Comparison of ENCODE assay signal across 8 cellular contexts in genomic region chr3:46909535-46910161, GRCh38. TPM values are rescaled to one million over a fixed set of nuclear protein-coding genes. Genes with fewer than 3 reads are reported as not detected.
DNase-seq lines count a peak whose midpoint lies in the region; ATAC-seq, FAIRE-seq and TF ChIP-seq lines count a peak whose summit lies in the region.

No MANE protein-coding gene starts in this region.

- no peak overlapping the region for H3K27ac ChIP-seq in CD4-positive, alpha-beta memory T cell (ENCODE audit: low read depth, low read length)
- H3K27ac ChIP-seq in HEK293 (ENCODE audit: extremely low read depth, low read depth, low read length): no peak overlapping the region

- POLR2A ChIA-PET in CD4-positive, alpha-beta memory T cell (lab: Charles Lee; ENCODE audit: partially characterized antibody): interaction anchor here (0.8 to 1.4 kb wide), 6 partner anchors 37 to 204 kb away, joined by 3 to 6 read pairs (median 4); partner anchors contain the start of gene NBEAL2
- POLR2A ChIA-PET in HEK293 (lab: Yijun Ruan, JAX): interaction anchor here (1.2 kb wide), 1 partner anchor 64 kb away, joined by 7 read pairs; no protein-coding TSS in a partner anchor

- DNase-seq in CD4-positive, alpha-beta memory T cell: peak; percentile 64 to 82 (median 70)
- DNase-seq in NCI-H2196 treated with DMSO at 0.1 percent for 48 hours (lab: John Stamatoyannopoulos, UW; ENCODE audit: unreplicated experiment) (peak; percentile 23), bronchial epithelial cell (ENCODE audit: low read depth) (peak; percentile 63), kidney glomerular epithelial cell (lab: John Stamatoyannopoulos, UW) (peak; percentile 46)
- peak; percentile 41 to 59 (median 54) for DNase-seq in activated CD4-positive, CD25-positive, alpha-beta regulatory T cell (lab: John Stamatoyannopoulos, UW)
- DNase-seq in stimulated activated CD4-positive, alpha-beta T cell treated with anti-CD3 and anti-CD28 coated beads, Interleukin-1b, Interleukin-23, amount 100 ng/mL, for 24 hours (ENCODE audit: low read depth in 4 of 4, low spot score in 1 of 4): peak; percentile 44 to 74 (median 58)

- no peak overlapping the region for H3K4me3 ChIP-seq in CD4-positive, alpha-beta memory T cell (ENCODE audit: low read length in 2 of 2)
- H3K4me3 ChIP-seq in HEK293 (ENCODE audit: low read depth, low read length) (no peak overlapping the region), bronchial epithelial cell (ENCODE audit: low read depth, low read length) (no peak overlapping the region)

- H3K36me3 ChIP-seq in CD4-positive, alpha-beta memory T cell (ENCODE audit: insufficient read depth, low read length): no peaks in the 10 kb centered on the region
- no peaks in the 10 kb centered on the region for H3K36me3 ChIP-seq in HEK293 (ENCODE audit: control insufficient read depth in 2 of 2, insufficient read depth in 1 of 2, low read length in 2 of 2)
- no peaks in the 10 kb centered on the region for H3K36me3 ChIP-seq in bronchial epithelial cell (ENCODE audit: control insufficient read depth, insufficient read depth, low read length)

- peaks cover 27% of the 10 kb centered on the region for H3K4me1 ChIP-seq in CD4-positive, alpha-beta memory T cell (ENCODE audit: insufficient read depth, low read length)
- H3K4me1 ChIP-seq in HEK293 (ENCODE audit: control insufficient read depth, insufficient read depth, low read length): peaks cover 5% of the 10 kb centered on the region; the same call in 1 of the 2 replicates

- H3K36me3 Mint-ChIP-seq in CD4-positive, alpha-beta memory T cell: no peaks in the 10 kb centered on the region

- no peaks in the 10 kb centered on the region for H3K9me3 Mint-ChIP-seq in CD4-positive, alpha-beta memory T cell

- no peaks in the 10 kb centered on the region for H3K27me3 ChIP-seq in CD4-positive, alpha-beta memory T cell (ENCODE audit: insufficient read depth, low read length)
- H3K27me3 ChIP-seq in bronchial epithelial cell (ENCODE audit: control insufficient read depth, insufficient read depth, low read length): no peaks in the 10 kb centered on the region

- no peak for FAIRE-seq in bronchial epithelial cell (lab: Jason Lieb, UNC)

- TF ChIP-seq CTCF in HEK293 (tag by site-specific recombination; IDR thresholded peaks at IDR 0.05) (peak; percentile 78), bronchial epithelial cell (IDR thresholded peaks at IDR 0.05; ENCODE audit: insufficient read depth, low read length, severe bottlenecking) (peak; percentile 86)

- intact Hi-C loops in CD4-positive, alpha-beta memory T cell (cut with micrococcal nuclease): loop anchor here (1.0 kb wide), 2 partner anchors 43 to 204 kb away; no protein-coding TSS in a partner anchor

- CTCF ChIA-PET in CD4-positive, alpha-beta memory T cell (lab: Charles Lee; ENCODE audit: partially characterized antibody): interaction anchor here (0.6 to 1.9 kb wide), 21 partner anchors 8 to 418 kb away, joined by 3 to 13 read pairs (median 4); no protein-coding TSS in a partner anchor
- CTCF ChIA-PET in HEK293 (lab: Yijun Ruan, JAX): interaction anchor here (0.6 to 1.6 kb wide), 17 partner anchors 9 to 319 kb away, joined by 3 to 12 read pairs (median 4); no protein-coding TSS in a partner anchor

- no peak for ATAC-seq in HG03135 (IDR thresholded peaks at IDR 0.05; ENCODE audit: unreplicated experiment)

- peaks cover 13 to 18% (median 17%) of the 10 kb centered on the region in 4 donors for H3K4me1 Mint-ChIP-seq in CD4-positive, alpha-beta memory T cell

- H3K4me3 Mint-ChIP-seq in CD4-positive, alpha-beta memory T cell: peak overlapping the region in 1 of 8 donors; percentile 23

- no peaks in the 10 kb centered on the region for H3K9me3 ChIP-seq in CD4-positive, alpha-beta memory T cell (ENCODE audit: control insufficient read depth in 1 of 2, low read length in 2 of 2)
- no peaks in the 10 kb centered on the region for H3K9me3 ChIP-seq in HEK293 (ENCODE audit: control insufficient read depth, insufficient read depth, low read depth, low read length)

- H3K27me3 Mint-ChIP-seq in CD4-positive, alpha-beta memory T cell: no peaks in the 10 kb centered on the region

- peak overlapping the region in 2 of 7 donors; percentile 4 to 30 for H3K27ac Mint-ChIP-seq in CD4-positive, alpha-beta memory T cell

TF ChIP-seq in HEK293, 187 proteins besides CTCF, POLR2A, EP300 and RAD21 (continues in another document):
- TF ChIP-seq ZNF2 (tag by site-specific recombination; IDR thresholded peaks at IDR 0.05) (0 out of 2 replicates have a peak, but pooled peaks have one; percentile 29), PRDM10 (tag by site-specific recombination; IDR thresholded peaks at IDR 0.05) (no peak), ZNF362 (tag by site-specific recombination; IDR thresholded peaks at IDR 0.05) (no peak), ZNF10 (tag by site-specific recombination; IDR thresholded peaks at IDR 0.05) (no peak), ZNF837 (tag by site-specific recombination; IDR thresholded peaks at IDR 0.05) (no peak), GLIS1 (tag by site-specific recombination; IDR thresholded peaks at IDR 0.05) (peak; percentile 55; the same call in 1 of the 2 replicates), ZIC2 (tag by site-specific recombination; IDR thresholded peaks at IDR 0.05) (no peak), ZBTB17 (tag by site-specific recombination; IDR thresholded peaks at IDR 0.05) (peak; percentile 38; the same call in 1 of the 2 replicates), SCRT2 (tag by site-specific recombination; IDR thresholded peaks at IDR 0.05) (no peak), ZXDB (tag by site-specific recombination; IDR thresholded peaks at IDR 0.05) (no peak), ZBTB48 (tag by site-specific recombination; IDR thresholded peaks at IDR 0.05) (peak; percentile 26; the same call in 1 of the 2 replicates), ZNF114 (tag by site-specific recombination; IDR thresholded peaks at IDR 0.05) (no peak), ZNF654 (tag by site-specific recombination; IDR thresholded peaks at IDR 0.05; ENCODE audit: low read depth) (peak; percentile 75), SP2 (tag by site-specific recombination; IDR thresholded peaks at IDR 0.05) (no peak), ZNF510 (tag by site-specific recombination; IDR thresholded peaks at IDR 0.05; ENCODE audit: insufficient replicate concordance) (no peak), ZNF341 (tag by site-specific recombination; IDR thresholded peaks at IDR 0.05; ENCODE audit: low read depth) (peak; percentile 56), ZNF600 (tag by site-specific recombination; IDR thresholded peaks at IDR 0.05) (0 out of 2 replicates have a peak, but pooled peaks have one; percentile 15), ZFP41 (tag by site-specific recombination; IDR thresholded peaks at IDR 0.05; ENCODE audit: borderline replicate concordance) (no peak), ZNF311 (tag by site-specific recombination; IDR thresholded peaks at IDR 0.05; ENCODE audit: borderline replicate concordance) (no peak)

RNA-seq across cellular contexts. Expression of gene PTH1R, which starts 32.1 kb away (rescaled TPM):
- total RNA-seq in CD4-positive, alpha-beta memory T cell: not detected
- polyA plus RNA-seq in CD4-positive, alpha-beta memory T cell: not detected
- not detected in 2 replicates for total RNA-seq in bronchial epithelial cell

RNA-seq across cellular contexts. Expression of gene MYL3, which starts 46.4 kb away (rescaled TPM):
- total RNA-seq in CD4-positive, alpha-beta memory T cell: not detected
- not detected for polyA plus RNA-seq in CD4-positive, alpha-beta memory T cell
- total RNA-seq in bronchial epithelial cell: not detected in 2 replicates
